9 cellular contexts compared by ENCODE assay signal in the genomic region with DNA sequence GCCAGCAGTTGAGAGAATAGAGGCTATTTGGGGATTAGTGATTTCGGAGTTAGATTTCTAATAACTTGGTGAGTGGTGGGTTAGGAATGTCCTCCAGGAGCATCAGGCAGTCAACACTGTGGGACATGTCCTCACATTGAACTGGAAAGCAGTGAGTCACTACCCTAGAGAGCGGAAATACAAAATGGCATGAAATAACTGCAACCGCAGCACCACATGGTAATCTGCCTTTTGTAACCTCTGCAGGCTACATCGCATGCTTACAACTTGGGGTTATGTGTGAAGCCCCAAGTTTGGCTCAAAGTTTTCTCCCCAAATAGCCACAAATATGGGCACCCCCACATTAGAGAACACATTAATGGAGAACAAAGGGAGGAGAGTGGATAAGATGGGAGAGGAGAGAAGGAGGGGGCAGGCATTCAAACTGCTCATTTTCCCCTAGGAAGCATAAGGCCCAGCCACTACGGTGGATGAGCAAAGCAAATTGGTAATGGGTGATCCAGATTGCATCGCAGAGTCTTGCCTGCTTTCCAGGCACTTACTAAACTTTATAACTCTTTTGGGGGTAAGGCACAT. TPM values are rescaled to one million over a fixed set of nuclear protein-coding genes. Genes with fewer than 3 reads are reported as not detected.
DNase-seq lines count a peak whose midpoint lies in the region; ATAC-seq, FAIRE-seq and TF ChIP-seq lines count a peak whose summit lies in the region.
"Had no signal": no experiment of that assay in that cellular context is flagged by ENCODE, and none has a peak within 500 bp of the region (broad histone marks: within the 10 kb centered on the region; RNA-seq: fewer than 3 reads in every experiment).

No MANE protein-coding gene starts in this region.

- WGBS in small intestine, 3 donors: 85 to 89% (median 86%) methylated on average over 6 of the region's 6 CpGs

- TF ChIP-seq CTCF in PC-3 (conservative IDR thresholded peaks at IDR 0.05; ENCODE audit: low read depth, low read length): no peak
- TF ChIP-seq CTCF in endothelial cell of umbilical vein (IDR thresholded peaks at IDR 0.05; ENCODE audit: extremely low read depth in 1 of 2, insufficient read depth in 1 of 2, low read depth in 1 of 2, low read length in 2 of 2): no peak

- no peak for TF ChIP-seq POLR2A in endothelial cell of umbilical vein (IDR thresholded peaks at IDR 0.05; ENCODE audit: low read depth, low read length)

- H4K20me1 ChIP-seq in PC-3 (ENCODE audit: low read length): no peaks in the 10 kb centered on the region
- no peaks in the 10 kb centered on the region for H4K20me1 ChIP-seq in endothelial cell of umbilical vein (replicated peaks; ENCODE audit: control insufficient read depth, extremely low read depth, insufficient read depth, low read length)

- H3K9me3 ChIP-seq in PC-3 (ENCODE audit: low read length) (no peaks in the 10 kb centered on the region), endothelial cell of umbilical vein (replicated peaks; ENCODE audit: control insufficient read depth, insufficient read depth, low read length) (no peaks in the 10 kb centered on the region), small intestine (ENCODE audit: control insufficient read depth, low read depth) (no peaks in the 10 kb centered on the region)
- H3K9me3 ChIP-seq in CD4-positive, alpha-beta memory T cell (ENCODE audit: control insufficient read depth in 1 of 2, low read length in 2 of 2): no peaks in the 10 kb centered on the region

- H3K27ac ChIP-seq in PC-3 (ENCODE audit: low read length): peak overlapping the region; percentile 74
- H3K27ac ChIP-seq in endothelial cell of umbilical vein (ENCODE audit: insufficient read depth, low read depth, low read length): peak overlapping the region; percentile 86
- no peak overlapping the region for H3K27ac ChIP-seq in small intestine (ENCODE audit: low read depth in 1 of 2, low read length in 1 of 2)
- no peak overlapping the region for H3K27ac ChIP-seq in CD4-positive, alpha-beta memory T cell (ENCODE audit: low read depth, low read length)

- H3K4me3 Mint-ChIP-seq in natural killer cell treated with Interleukin-12 subunit alpha and Interleukin-12 subunit beta and Interleukin-15 and Interleukin-18, amount 100 ng/mL, for 72 hours: no peak overlapping the region
- peak overlapping the region in 1 of 8 donors; percentile 27 for H3K4me3 Mint-ChIP-seq in CD4-positive, alpha-beta memory T cell
- H3K4me3 Mint-ChIP-seq: neural crest cell had no signal

- H3K9ac ChIP-seq in PC-3 (ENCODE audit: low read length): peak overlapping the region; percentile 44; the same call in 1 of the 2 replicates
- H3K9ac ChIP-seq in endothelial cell of umbilical vein (replicated peaks; ENCODE audit: extremely low read depth, insufficient read depth, low read length): peak overlapping the region; percentile 53

- no peaks in the 10 kb centered on the region for H3F3A ChIP-seq in PC-3 (ENCODE audit: low read length, unreplicated experiment)

- H3K27me3 ChIP-seq in PC-3 (ENCODE audit: low read length) (no peaks in the 10 kb centered on the region), endothelial cell of umbilical vein (ENCODE audit: control insufficient read depth in 2 of 2, insufficient read depth in 2 of 2, low read length in 2 of 2) (peaks cover 15 to 30% of the 10 kb centered on the region in 2 experiments), small intestine (ENCODE audit: control insufficient read depth in 2 of 2, insufficient read depth in 2 of 2, low read length in 2 of 2) (peaks cover 0 to 15% of the 10 kb centered on the region in 2 donors)
- H3K27me3 ChIP-seq in CD4-positive, alpha-beta memory T cell (ENCODE audit: insufficient read depth, low read length): no peaks in the 10 kb centered on the region

- H3K36me3 ChIP-seq in PC-3 (ENCODE audit: low read depth, low read length) (no peaks in the 10 kb centered on the region), endothelial cell of umbilical vein (ENCODE audit: control insufficient read depth in 2 of 2, extremely low read depth in 1 of 2, insufficient read depth in 2 of 2, low read length in 2 of 2) (no peaks in the 10 kb centered on the region), small intestine (ENCODE audit: control insufficient read depth in 2 of 2, insufficient read depth in 2 of 2, low read length in 2 of 2) (no peaks in the 10 kb centered on the region)
- H3K36me3 ChIP-seq in CD4-positive, alpha-beta memory T cell (ENCODE audit: insufficient read depth, low read length): no peaks in the 10 kb centered on the region

- H3K4me1 ChIP-seq in PC-3 (ENCODE audit: insufficient read depth, low read length): peaks cover 20% of the 10 kb centered on the region
- peaks cover 16% of the 10 kb centered on the region for H3K4me1 ChIP-seq in endothelial cell of umbilical vein (ENCODE audit: control insufficient read depth, extremely low read depth, insufficient read depth, low read length)
- no peaks in the 10 kb centered on the region for H3K4me1 ChIP-seq in small intestine (ENCODE audit: control insufficient read depth in 2 of 2, insufficient read depth in 1 of 2, low read depth in 1 of 2, low read length in 1 of 2)
- no peaks in the 10 kb centered on the region for H3K4me1 ChIP-seq in CD4-positive, alpha-beta memory T cell (ENCODE audit: insufficient read depth, low read length)

- no peaks in the 10 kb centered on the region for H3K9me2 ChIP-seq in PC-3 (replicated peaks; ENCODE audit: low read length)

- H3K79me2 ChIP-seq in PC-3 (ENCODE audit: low read length) (no peaks in the 10 kb centered on the region), endothelial cell of umbilical vein (ENCODE audit: control insufficient read depth, insufficient read depth, low read length) (no peaks in the 10 kb centered on the region)

- H3K4me3 ChIP-seq in PC-3 (ENCODE audit: low read length) (no peak overlapping the region), endothelial cell of umbilical vein (replicated peaks in 1 of 3; ENCODE audit: insufficient read depth in 1 of 3, low read depth in 1 of 3, low read length in 3 of 3) (no peak overlapping the region), small intestine (ENCODE audit: low read depth in 1 of 2, low read length in 2 of 2) (no peak overlapping the region)
- H3K4me3 ChIP-seq in CD4-positive, alpha-beta memory T cell (ENCODE audit: low read length in 2 of 2): no peak overlapping the region

- H3K27ac Mint-ChIP-seq in natural killer cell treated with Interleukin-12 subunit alpha and Interleukin-12 subunit beta and Interleukin-15 and Interleukin-18, amount 100 ng/mL, for 72 hours: no peak overlapping the region
- H3K27ac Mint-ChIP-seq in CD4-positive, alpha-beta memory T cell: no peak overlapping the region

- no peaks in the 10 kb centered on the region for H3K4me1 Mint-ChIP-seq in natural killer cell treated with Interleukin-12 subunit alpha and Interleukin-12 subunit beta and Interleukin-15 and Interleukin-18, amount 100 ng/mL, for 72 hours (ENCODE audit: low read depth in 2 of 2)
- peaks cover 4 to 7% (median 6%) of the 10 kb centered on the region in 4 donors for H3K4me1 Mint-ChIP-seq in CD4-positive, alpha-beta memory T cell

- peak overlapping the region; percentile 78 for H3K4me2 ChIP-seq in PC-3 (ENCODE audit: low read length)
- peak overlapping the region; percentile 46 for H3K4me2 ChIP-seq in endothelial cell of umbilical vein (ENCODE audit: insufficient read depth, low read length)

- H2AFZ ChIP-seq in PC-3 (ENCODE audit: low read length): peak overlapping the region; percentile 84
- H2AFZ ChIP-seq in endothelial cell of umbilical vein (ENCODE audit: low read depth, low read length): peak overlapping the region; percentile 74

- no peaks in the 10 kb centered on the region for H3K36me3 Mint-ChIP-seq in natural killer cell treated with Interleukin-12 subunit alpha and Interleukin-12 subunit beta and Interleukin-15 and Interleukin-18, amount 100 ng/mL, for 72 hours
- H3K36me3 Mint-ChIP-seq in CD4-positive, alpha-beta memory T cell: no peaks in the 10 kb centered on the region

- DNase-seq in EH (ENCODE audit: low read depth) (peak; percentile 98), PC-3 (peak; percentile 88), endothelial cell of umbilical vein (ENCODE audit: low read depth, low spot score) (peak; percentile 64), myocyte (ENCODE audit: low read depth) (peak; percentile 97), small intestine (no peak)
- no peak for DNase-seq in natural killer cell treated with Interleukin-12 subunit alpha and Interleukin-12 subunit beta and Interleukin-15 and Interleukin-18, amount 100 ng/mL, for 72 hours (ENCODE audit: low spot score)
- DNase-seq in CD4-positive, alpha-beta memory T cell: no peak

- H3K27me3 Mint-ChIP-seq in natural killer cell treated with Interleukin-12 subunit alpha and Interleukin-12 subunit beta and Interleukin-15 and Interleukin-18, amount 100 ng/mL, for 72 hours: peaks cover 28 to 45% of the 10 kb centered on the region in 2 donors
- peaks cover 19 to 25% of the 10 kb centered on the region in 2 donors for H3K27me3 Mint-ChIP-seq in CD4-positive, alpha-beta memory T cell

- POLR2A ChIA-PET in PC-3 (lab: Charles Lee; ENCODE audit: unreplicated experiment) (no interaction called here), endothelial cell of umbilical vein (lab: Charles Lee) (no interaction called here)
- POLR2A ChIA-PET in CD4-positive, alpha-beta memory T cell (lab: Charles Lee; ENCODE audit: partially characterized antibody): no interaction called here

- intact Hi-C loops in PC-3 (cut with micrococcal nuclease) (no loop called here), endothelial cell of umbilical vein (cut with micrococcal nuclease) (loop anchor here (1.0 kb wide), 1 partner anchor 22 kb away; the partner anchor contains the start of gene SLF2)
- intact Hi-C loops in CD4-positive, alpha-beta memory T cell (cut with micrococcal nuclease): no loop called here

- dilution Hi-C loops in endothelial cell of umbilical vein (cut with MboI; ENCODE audit: extremely low pct_ligation_motif_present, low sequenced_read_pairs): no loop called here

- ATAC-seq in PC-3 (peak; percentile 94), GM18867 (IDR thresholded peaks at IDR 0.05; ENCODE audit: unreplicated experiment) (no peak)
- ATAC-seq in natural killer cell treated with Interleukin-12 subunit alpha and Interleukin-12 subunit beta and Interleukin-15 and Interleukin-18, amount 100 ng/mL, for 72 hours: no peak

- BruUV-seq in PC-3 (replicated peaks; lab: Mats Ljungman, UMichigan) (no TSS peak), endothelial cell of umbilical vein (replicated peaks; lab: Mats Ljungman, UMichigan) (no TSS peak)

- H3K9me3 Mint-ChIP-seq in natural killer cell treated with Interleukin-12 subunit alpha and Interleukin-12 subunit beta and Interleukin-15 and Interleukin-18, amount 100 ng/mL, for 72 hours: no peaks in the 10 kb centered on the region
- H3K9me3 Mint-ChIP-seq in CD4-positive, alpha-beta memory T cell: no peaks in the 10 kb centered on the region
- H3K9me3 Mint-ChIP-seq: neural crest cell had no signal

- CTCF ChIA-PET in PC-3 (lab: Charles Lee) (no interaction called here), endothelial cell of umbilical vein (lab: Charles Lee) (interaction anchor here (0.7 kb wide), 1 partner anchor 15 kb away, joined by 3 read pairs; no protein-coding TSS in a partner anchor)
- CTCF ChIA-PET in CD4-positive, alpha-beta memory T cell (lab: Charles Lee; ENCODE audit: partially characterized antibody): no interaction called here

- no peaks in the 10 kb centered on the region for H3K9me1 ChIP-seq in endothelial cell of umbilical vein (replicated peaks; ENCODE audit: control insufficient read depth, extremely low read depth, insufficient read depth, low read length)

- FAIRE-seq in endothelial cell of umbilical vein (lab: Jason Lieb, UNC): peak; percentile 74
- no peak for FAIRE-seq in small intestine (lab: Jason Lieb, UNC)

RNA-seq across cellular contexts. Expression of gene SLF2, which starts 22.0 kb away (rescaled TPM):
- total RNA-seq in PC-3 (2014; rRNA removed) (18.5 and 19.5 TPM in 2 replicates), endothelial cell of umbilical vein (28.0 and 35.5 TPM in 2 replicates), myocyte (81.5 and 99.4 TPM in 2 replicates)
- polyA plus RNA-seq in endothelial cell of umbilical vein (6.7 and 7.5 TPM in 2 replicates), small intestine (1 to 10 TPM; 3.8 to 6.7 (median 4.5) TPM)
- polyA plus RNA-seq in endothelial cell of umbilical vein (2011; cell fraction: cytosol; rRNA removed): 5.0 and 6.1 TPM in 2 replicates
- polyA plus RNA-seq in endothelial cell of umbilical vein (2011; cell fraction: nucleus; rRNA removed): 18.1 and 27.6 TPM in 2 replicates
- 13.2 and 14.2 TPM in 2 replicates for polyA plus RNA-seq in endothelial cell of umbilical vein (2012)
- polyA minus RNA-seq in endothelial cell of umbilical vein: 14.2 and 17.3 TPM in 2 replicates
- polyA minus RNA-seq in endothelial cell of umbilical vein (2011; cell fraction: cytosol; rRNA and poly(A)+ RNA removed): 10.3 TPM
- polyA minus RNA-seq in endothelial cell of umbilical vein (2011; cell fraction: nucleus; rRNA and poly(A)+ RNA removed): 41.3 and 42.4 TPM in 2 replicates
- 17.5 TPM for polyA plus RNA-seq in myocyte (2012)
- total RNA-seq in natural killer cell treated with Interleukin-12 subunit alpha and Interleukin-12 subunit beta and Interleukin-15 and Interleukin-18, amount 100 ng/mL, for 72 hours: 10 to 100 TPM; 27.8 to 44.3 TPM
- total RNA-seq in CD4-positive, alpha-beta memory T cell: 10 to 100 TPM; 46.3 to 49.3 TPM
- 10 to 100 TPM in 1 of 2 donors, 1 to 10 TPM in 1; 5.9 to 18.3 TPM for polyA plus RNA-seq in CD4-positive, alpha-beta memory T cell

Comparison
In these comparisons a context has a peak if more than half of its experiments do, and no peak if none do; other contexts are left out.
1. DNase-seq: peak in EH (single experiment), PC-3 (single experiment), endothelial cell of umbilical vein (single experiment) and myocyte (single experiment); none in small intestine (single experiment), natural killer cell treated with Interleukin-12 subunit alpha and Interleukin-12 subunit beta and Interleukin-15 and Interleukin-18, amount 100 ng/mL, for 72 hours (single experiment) and CD4-positive, alpha-beta memory T cell (0 of 5).
2. H3K27ac ChIP-seq: peak in PC-3 (single experiment) and endothelial cell of umbilical vein (single experiment); none in small intestine (0 of 2) and CD4-positive, alpha-beta memory T cell (single experiment).